ENCODE assay signal across 21 cellular contexts in the genomic region with DNA sequence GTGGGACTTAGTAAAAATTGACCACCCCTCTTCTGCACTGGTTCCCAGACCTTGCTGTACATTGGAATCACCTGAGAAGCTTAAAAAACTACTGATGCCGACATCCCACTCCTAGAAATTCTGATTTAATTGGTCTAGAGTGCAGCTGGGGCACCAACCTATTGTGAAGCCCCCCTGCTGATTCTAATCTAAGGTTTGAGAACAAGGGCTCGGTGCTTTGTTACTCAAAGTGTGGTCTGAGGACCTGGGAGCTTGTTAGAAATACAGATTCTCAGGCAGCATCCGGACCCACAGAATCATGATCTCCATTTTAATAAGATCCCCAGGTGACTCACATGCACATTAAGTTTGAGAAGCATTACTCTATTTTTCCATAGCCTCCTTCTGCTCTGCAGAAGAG. TPM values are rescaled to one million over a fixed set of nuclear protein-coding genes. Genes with fewer than 3 reads are reported as not detected.
"Had no signal": no experiment of that assay in that cellular context is flagged by ENCODE, and none has a peak within 500 bp of the region (broad histone marks: within the 10 kb centered on the region; RNA-seq: fewer than 3 reads in every experiment).

No MANE protein-coding gene starts in this region.

- H3K27me3 ChIP-seq: pancreas, right lobe of liver, stomach, suprapubic skin, tibial nerve had no signal

- H3K36me3 ChIP-seq: pancreas, right lobe of liver, stomach, suprapubic skin, tibial nerve, WERI-Rb-1 had no signal

- H3K4me1 ChIP-seq: foreskin keratinocyte, pancreas, psoas muscle, right lobe of liver had no signal

- DNase-seq: activated CD4-positive, alpha-beta T cell treated with anti-CD3 and anti-CD28 coated beads for 1 hour; activated CD4-positive, alpha-beta T cell treated with anti-CD3 and anti-CD28 coated beads, Interleukin-2, amount 50 U/mL, for 1 hour; activated CD8-positive, alpha-beta T cell treated with anti-CD3 and anti-CD28 coated beads, Interleukin-2, amount 10 ng/mL, durations not matched to agents 7 days and 5 days; activated gamma-delta T cell treated with Interleukin-2 at 50 U/mL for 16 hours; aorta; effector CD4-positive, alpha-beta T cell; erythroblast; foreskin keratinocyte; left cardiac atrium; pancreas; psoas muscle; right lobe of liver; stimulated activated CD4-positive, alpha-beta T cell treated with anti-CD3 and anti-CD28 coated beads, Interleukin-2, amount 100 ng/mL, for 24 hours; stomach; WERI-Rb-1 had no signal

- H3K4me3 ChIP-seq: pancreas, psoas muscle, right lobe of liver, skin epidermis, stomach, suprapubic skin, tibial nerve had no signal

- ATAC-seq: activated CD8-positive, alpha-beta T cell treated with anti-CD3 and anti-CD28 coated beads, Interleukin-2, amount 10 ng/mL, durations not matched to agents 7 days and 5 days; activated naive CD4-positive, alpha-beta T cell treated with anti-CD3 and anti-CD28 coated beads, Interleukin-2, amount 50 U/mL, for 72 hours; foreskin keratinocyte; pancreas; psoas muscle; right lobe of liver; stimulated activated effector memory CD8-positive, alpha-beta T cell treated with anti-CD3 and anti-CD28 coated beads, Interleukin-12 subunit alpha, Interleukin-12 subunit beta, amount 100 ng/mL, for 72 hours had no signal

- H3K27ac ChIP-seq: foreskin keratinocyte, pancreas, psoas muscle, right lobe of liver, stomach, suprapubic skin, WERI-Rb-1 had no signal

- H3K9me3 ChIP-seq: pancreas, psoas muscle, right lobe of liver, stomach, suprapubic skin, tibial nerve had no signal

RNA-seq across cellular contexts. Expression of a gene that starts 57.8 kb away (rescaled TPM):
- total RNA-seq: activated CD8-positive, alpha-beta T cell treated with anti-CD3 and anti-CD28 coated beads, Interleukin-2, amount 10 ng/mL, durations not matched to agents 7 days and 5 days; activated naive CD4-positive, alpha-beta T cell treated with anti-CD3 and anti-CD28 coated beads, Interleukin-2, amount 50 U/mL, for 72 hours; activated T-helper 1 cell treated with anti-CD3 and anti-CD28 coated beads, Interleukin-12 subunit alpha, Interleukin-12 subunit beta, Interleukin-2, Interleukin-4 antibody, amounts not matched to agents 30 ng/mL and 10 ng/mL and 1 ng/mL, durations not matched to agents 14 hours and 24 hours and 36 hours had no signal
